In the genomic region with DNA sequence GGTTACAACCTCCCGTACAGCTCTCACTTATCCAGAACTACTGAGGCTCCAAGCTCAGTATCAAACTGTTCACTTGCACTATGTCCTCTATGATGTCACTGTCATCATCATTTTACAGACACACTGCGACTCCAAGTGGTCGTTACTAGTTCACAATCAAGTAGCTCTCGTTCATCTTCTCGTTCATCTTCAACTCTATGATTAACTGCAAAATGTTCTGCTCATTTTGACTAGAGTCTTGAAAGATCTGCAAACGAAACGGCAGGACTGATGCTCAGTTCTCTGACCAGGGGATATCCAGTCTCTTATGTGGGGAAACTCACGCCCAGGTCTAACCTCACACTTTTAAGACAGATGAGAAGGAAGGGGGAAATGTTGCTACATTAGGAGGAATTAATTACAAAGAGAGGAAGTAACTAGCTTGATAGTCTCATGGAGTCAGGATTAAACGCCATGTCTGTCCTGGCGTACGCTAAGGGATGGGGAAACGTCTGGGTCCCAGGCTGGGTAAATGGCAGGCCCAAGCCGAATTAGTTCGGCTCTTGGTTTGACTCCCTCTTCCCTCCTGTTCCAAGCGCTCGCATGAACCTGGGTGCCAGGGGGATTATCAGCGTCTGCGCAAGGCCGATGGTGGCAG, we compare ENCODE assay signal across 8 cellular contexts. TPM values are rescaled to one million over a fixed set of nuclear protein-coding genes. Genes with fewer than 3 reads are reported as not detected.
DNase-seq lines count a peak whose midpoint lies in the region; ATAC-seq and TF ChIP-seq lines count a peak whose summit lies in the region.

No MANE protein-coding gene starts in this region.

- H3K36me3 Mint-ChIP-seq in CD8-positive, alpha-beta memory T cell, result peaks cover 8 to 27% (median 14%) of the 10 kb centered on the region in 3 donors
- H3K36me3 Mint-ChIP-seq in activated CD4-positive, alpha-beta memory T cell treated with anti-CD3 and anti-CD28 coated beads, Interleukin-2, amount 10 ng/mL, durations not matched to agents 7 days and 5 days (ENCODE audit: low read depth), result peaks cover 27% of the 10 kb centered on the region

- H3K4me1 Mint-ChIP-seq in CD8-positive, alpha-beta memory T cell, result peaks cover 30 to 42% (median 39%) of the 10 kb centered on the region in 3 donors
- peaks cover 49% of the 10 kb centered on the region for H3K4me1 Mint-ChIP-seq in activated CD4-positive, alpha-beta memory T cell treated with anti-CD3 and anti-CD28 coated beads, Interleukin-2, amount 10 ng/mL, durations not matched to agents 7 days and 5 days

- H3K9me3 Mint-ChIP-seq in CD8-positive, alpha-beta memory T cell, result no peaks in the 10 kb centered on the region
- H3K9me3 Mint-ChIP-seq in activated CD4-positive, alpha-beta memory T cell treated with anti-CD3 and anti-CD28 coated beads, Interleukin-2, amount 10 ng/mL, durations not matched to agents 7 days and 5 days, result no peaks in the 10 kb centered on the region

- peak overlapping the region; percentile 86 to 98 (median 96) for H3K4me3 Mint-ChIP-seq in CD8-positive, alpha-beta memory T cell
- peak overlapping the region; percentile 97 for H3K4me3 Mint-ChIP-seq in activated CD4-positive, alpha-beta memory T cell treated with anti-CD3 and anti-CD28 coated beads, Interleukin-2, amount 10 ng/mL, durations not matched to agents 7 days and 5 days

- no peaks in the 10 kb centered on the region for H3K27me3 Mint-ChIP-seq in CD8-positive, alpha-beta memory T cell
- no peaks in the 10 kb centered on the region for H3K27me3 Mint-ChIP-seq in activated CD4-positive, alpha-beta memory T cell treated with anti-CD3 and anti-CD28 coated beads, Interleukin-2, amount 10 ng/mL, durations not matched to agents 7 days and 5 days

- peak overlapping the region; percentile 96 for H3K4me3 ChIP-seq in CD8-positive, alpha-beta memory T cell (ENCODE audit: low read length)
- peak overlapping the region; percentile 44 for H3K4me3 ChIP-seq in cardiac muscle cell
- peak overlapping the region; percentile 79 for H3K4me3 ChIP-seq in rectal smooth muscle tissue (ENCODE audit: low read length)

- ATAC-seq in GM18520 (IDR thresholded peaks at IDR 0.05; ENCODE audit: unreplicated experiment), result no peak

- CTCF ChIA-PET in CD8-positive, alpha-beta memory T cell (lab: Charles Lee), result interaction anchor here (1.2 to 1.7 kb wide), 5 partner anchors 9 to 103 kb away, joined by 3 to 8 read pairs (median 5); a partner anchor contains a TSS
- CTCF ChIA-PET in activated CD4-positive, alpha-beta memory T cell treated with anti-CD3 and anti-CD28 coated beads, Interleukin-2, amount 10 ng/mL, durations not matched to agents 7 days and 5 days (lab: Charles Lee), result interaction anchor here (0.8 to 3.7 kb wide), 12 partner anchors 9 to 328 kb away, joined by 3 to 22 read pairs (median 4); a partner anchor contains a TSS

- H3K9ac ChIP-seq in rectal smooth muscle tissue (ENCODE audit: low read length), result peak overlapping the region; percentile 53

- POLR2A ChIA-PET in CD8-positive, alpha-beta memory T cell (lab: Charles Lee), result interaction anchor here (1.1 to 1.7 kb wide), 3 partner anchors 62 to 329 kb away, joined by 3 to 7 read pairs (median 3); a partner anchor contains a TSS
- POLR2A ChIA-PET in activated CD4-positive, alpha-beta memory T cell treated with anti-CD3 and anti-CD28 coated beads, Interleukin-2, amount 10 ng/mL, durations not matched to agents 7 days and 5 days (lab: Charles Lee), result interaction anchor here (0.7 to 3.3 kb wide), 18 partner anchors 10 to 329 kb away, joined by 3 to 21 read pairs (median 6); a partner anchor contains a TSS

- TF ChIP-seq CTCF in cardiac muscle cell (IDR thresholded peaks at IDR 0.05; ENCODE audit: low read depth, low read length) (no peak), GM10266 (IDR thresholded peaks at IDR 0.05; ENCODE audit: control insufficient read depth, insufficient read depth, low read depth, missing control alignments) (no peak)

- H3K27ac Mint-ChIP-seq in CD8-positive, alpha-beta memory T cell, result peak overlapping the region; percentile 90 to 99 (median 98)
- H3K27ac Mint-ChIP-seq in activated CD4-positive, alpha-beta memory T cell treated with anti-CD3 and anti-CD28 coated beads, Interleukin-2, amount 10 ng/mL, durations not matched to agents 7 days and 5 days, result peak overlapping the region; percentile 95

- no peaks in the 10 kb centered on the region for H3K27me3 ChIP-seq in CD8-positive, alpha-beta memory T cell (ENCODE audit: insufficient read depth, low read length, poor library complexity, severe bottlenecking)
- H3K27me3 ChIP-seq in cardiac muscle cell (no peaks in the 10 kb centered on the region), rectal smooth muscle tissue (ENCODE audit: control insufficient read depth, insufficient read depth, low read length) (no peaks in the 10 kb centered on the region)

- DNase-seq in CD8-positive, alpha-beta memory T cell, result peak in 1 of 5 donors; percentile 3
- DNase-seq in M059J (ENCODE audit: low read depth), result peak; percentile 64
- DNase-seq in activated CD4-positive, alpha-beta memory T cell treated with anti-CD3 and anti-CD28 coated beads, Interleukin-2, amount 10 ng/mL, durations not matched to agents 7 days and 5 days, result no peak
- peak in 1 of 2 donors; percentile 21 for DNase-seq in cardiac muscle cell (ENCODE audit: low read depth in 1 of 2, low spot score in 1 of 2)
- no peak for DNase-seq in GM10266 (ENCODE audit: extremely low spot score)
- DNase-seq in glomerular visceral epithelial cell (ENCODE audit: extremely low spot score), result no peak

- no peaks in the 10 kb centered on the region for H3K9me3 ChIP-seq in CD8-positive, alpha-beta memory T cell (ENCODE audit: low read length)
- H3K9me3 ChIP-seq in cardiac muscle cell (ENCODE audit: low read depth), result no peaks in the 10 kb centered on the region

- H3K4me1 ChIP-seq in CD8-positive, alpha-beta memory T cell (ENCODE audit: insufficient read depth, low read length), result peaks cover 29% of the 10 kb centered on the region
- H3K4me1 ChIP-seq in cardiac muscle cell (ENCODE audit: low read depth), result peaks cover 10% of the 10 kb centered on the region
- peaks cover 8% of the 10 kb centered on the region for H3K4me1 ChIP-seq in rectal smooth muscle tissue (ENCODE audit: control insufficient read depth, insufficient read depth, low read length)

- peak overlapping the region; percentile 89 for H3K27ac ChIP-seq in CD8-positive, alpha-beta memory T cell (ENCODE audit: low read depth, low read length)
- peak overlapping the region; percentile 86 for H3K27ac ChIP-seq in cardiac muscle cell
- H3K27ac ChIP-seq in rectal smooth muscle tissue (ENCODE audit: low read depth, low read length), result peak overlapping the region; percentile 93

- H3K36me3 ChIP-seq in CD8-positive, alpha-beta memory T cell (ENCODE audit: insufficient read depth, low read length), result peaks cover 7% of the 10 kb centered on the region
- H3K36me3 ChIP-seq in cardiac muscle cell (no peaks in the 10 kb centered on the region), rectal smooth muscle tissue (ENCODE audit: control insufficient read depth, insufficient read depth, low read length) (peaks cover 12% of the 10 kb centered on the region)

RNA-seq across cellular contexts. Expression of a gene that starts 0.8 kb away (rescaled TPM):
- 10 to 100 TPM; 33.1 to 36.6 TPM for total RNA-seq in CD8-positive, alpha-beta memory T cell
- polyA plus RNA-seq in CD8-positive, alpha-beta memory T cell, result 41.8 TPM
- 11.5 and 16.9 TPM in 2 replicates for total RNA-seq in M059J (2014; rRNA removed; shearing (Covaris generic))
- 10 to 100 TPM; 40.0 to 47.5 TPM for total RNA-seq in activated CD4-positive, alpha-beta memory T cell treated with anti-CD3 and anti-CD28 coated beads, Interleukin-2, amount 10 ng/mL, durations not matched to agents 7 days and 5 days
- 32.3 and 34.9 TPM in 2 replicates for total RNA-seq in cardiac muscle cell
- polyA plus RNA-seq in cardiac muscle cell, result 74.4 and 84.5 TPM in 2 replicates

RNA-seq across cellular contexts. Expression of a gene that starts 41.4 kb away (rescaled TPM):
- total RNA-seq in CD8-positive, alpha-beta memory T cell, result 10 to 100 TPM; 67.1 to 78.4 TPM
- 24.3 TPM for polyA plus RNA-seq in CD8-positive, alpha-beta memory T cell
- 11.9 and 13.5 TPM in 2 replicates for total RNA-seq in M059J (2014; rRNA removed; shearing (Covaris generic))
- 10 to 100 TPM; 23.5 to 29.0 TPM for total RNA-seq in activated CD4-positive, alpha-beta memory T cell treated with anti-CD3 and anti-CD28 coated beads, Interleukin-2, amount 10 ng/mL, durations not matched to agents 7 days and 5 days
- total RNA-seq in cardiac muscle cell, result 7.8 and 12.6 TPM in 2 replicates
- polyA plus RNA-seq in cardiac muscle cell, result 8.4 and 9.9 TPM in 2 replicates

Comparison
In these comparisons a context has a peak if more than half of its experiments do, and no peak if none do; other contexts are left out.
1. H3K4me3 ChIP-seq: peak in every context shown above with its lines; median percentile 96 in CD8-positive, alpha-beta memory T cell; 79 in rectal smooth muscle tissue; 44 in cardiac muscle cell.